Comparison of ENCODE assay signal across 8 cellular contexts in the genomic region with DNA sequence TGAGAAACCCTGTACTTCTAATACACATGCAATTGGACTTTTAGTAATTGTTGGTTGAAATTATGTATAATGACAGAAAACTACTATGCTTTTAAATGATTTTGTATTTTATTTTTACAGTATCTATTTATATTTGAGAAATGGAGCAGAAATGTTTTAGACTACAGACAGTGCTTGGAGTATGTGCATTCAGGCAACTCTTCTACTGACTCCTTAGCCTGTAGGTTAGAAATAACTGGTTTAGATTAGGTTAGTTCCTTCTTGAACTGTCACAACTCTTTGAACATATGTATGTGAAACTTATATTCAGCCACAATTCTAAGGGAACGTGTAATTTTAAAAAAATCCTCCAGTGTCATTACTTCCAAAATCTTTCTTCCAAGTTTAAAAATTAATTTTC.
A peak's percentile ranks its signal among the peaks of the same experiment; 100 is the strongest.
DNase-seq lines count a peak whose midpoint lies in the region; ATAC-seq and TF ChIP-seq lines count a peak whose summit lies in the region.

No MANE protein-coding gene starts in this region.

- H4K20me1 ChIP-seq in OCI-LY3 (ENCODE audit: insufficient read depth, low read length): 0 out of 2 replicates have a peak, but pooled peaks cover 5% of the 10 kb centered on the region

- peaks cover 39% of the 10 kb centered on the region for H3K4me1 ChIP-seq in OCI-LY3 (ENCODE audit: low read length)
- peaks cover 25% of the 10 kb centered on the region for H3K4me1 ChIP-seq in effector memory CD4-positive, alpha-beta T cell (ENCODE audit: control insufficient read depth, insufficient read depth, low read length, poor library complexity, severe bottlenecking)

- H2AFZ ChIP-seq in OCI-LY3 (ENCODE audit: low read depth, low read length): no peak overlapping the region

- DNase-seq in GM12864 (ENCODE audit: low read depth) (no peak), retinal pigment epithelial cell (ENCODE audit: low read depth) (no peak), ACHN (no peak)
- no peak for DNase-seq in effector memory CD4-positive, alpha-beta T cell
- no peak for DNase-seq in activated CD4-positive, CD25-positive, alpha-beta regulatory T cell treated with anti-CD3 and anti-CD28 coated beads, Interleukin-2, amount 50 U/mL, for 72 hours

- no peaks in the 10 kb centered on the region for H3K9me3 ChIP-seq in OCI-LY3 (ENCODE audit: insufficient read depth, low read length)
- no peaks in the 10 kb centered on the region for H3K9me3 ChIP-seq in effector memory CD4-positive, alpha-beta T cell (ENCODE audit: control insufficient read depth, low read length)

- in situ Hi-C loops in ACHN (cut with HindIII; ENCODE audit: low pct_ligation_motif_present, low pct_unique_long_range_greater_than_20kb, low sequenced_read_pairs): no loop called here

- no peaks in the 10 kb centered on the region for H3K27me3 ChIP-seq in OCI-LY3 (ENCODE audit: low read depth, low read length)
- H3K27me3 ChIP-seq in effector memory CD4-positive, alpha-beta T cell (replicated peaks; ENCODE audit: control insufficient read depth, insufficient read depth, low read length, poor library complexity, severe bottlenecking): no peaks in the 10 kb centered on the region

- no peak for ATAC-seq in HG03571 (IDR thresholded peaks at IDR 0.05; ENCODE audit: unreplicated experiment)
- no peak for ATAC-seq in GM21360 (IDR thresholded peaks at IDR 0.05; ENCODE audit: unreplicated experiment)

- peak overlapping the region; percentile 100 for H3K4me3 ChIP-seq in GM12864 (ENCODE audit: low read depth, low read length)
- peak overlapping the region; percentile 89 for H3K4me3 ChIP-seq in OCI-LY3 (ENCODE audit: low read length)
- peak overlapping the region; percentile 86 for H3K4me3 ChIP-seq in effector memory CD4-positive, alpha-beta T cell (ENCODE audit: insufficient read depth, low read depth, low read length, poor library complexity, severe bottlenecking)
- H3K4me3 ChIP-seq in retinal pigment epithelial cell (ENCODE audit: low read length): peak overlapping the region; percentile 92

- no peak overlapping the region for H3K27ac ChIP-seq in OCI-LY3 (ENCODE audit: low read length)
- peak overlapping the region; percentile 94 for H3K27ac ChIP-seq in effector memory CD4-positive, alpha-beta T cell (ENCODE audit: insufficient read depth, low read length, poor library complexity, severe bottlenecking)

- H3K4me2 ChIP-seq in OCI-LY3 (ENCODE audit: low read length): peak overlapping the region; percentile 90

- no peak for TF ChIP-seq CTCF in GM12864 (IDR thresholded peaks at IDR 0.05; ENCODE audit: low read depth, low read length, missing control alignments)
- no peak for TF ChIP-seq CTCF in OCI-LY3 (IDR thresholded peaks at IDR 0.05; ENCODE audit: low read depth, low read length)
- TF ChIP-seq CTCF in retinal pigment epithelial cell (conservative IDR thresholded peaks at IDR 0.05; ENCODE audit: low read depth, low read length): no peak

- peaks cover 4% of the 10 kb centered on the region for H3K36me3 ChIP-seq in OCI-LY3 (replicated peaks; ENCODE audit: low read depth, low read length)
- no peaks in the 10 kb centered on the region for H3K36me3 ChIP-seq in effector memory CD4-positive, alpha-beta T cell (ENCODE audit: control insufficient read depth, insufficient read depth, low read length)

- H3K79me2 ChIP-seq in OCI-LY3 (ENCODE audit: low read length): peaks cover 95% of the 10 kb centered on the region

- no peak overlapping the region for H3K9ac ChIP-seq in OCI-LY3 (ENCODE audit: low read length)
